ENCODE assay signal across 8 cellular contexts in the genomic region with DNA sequence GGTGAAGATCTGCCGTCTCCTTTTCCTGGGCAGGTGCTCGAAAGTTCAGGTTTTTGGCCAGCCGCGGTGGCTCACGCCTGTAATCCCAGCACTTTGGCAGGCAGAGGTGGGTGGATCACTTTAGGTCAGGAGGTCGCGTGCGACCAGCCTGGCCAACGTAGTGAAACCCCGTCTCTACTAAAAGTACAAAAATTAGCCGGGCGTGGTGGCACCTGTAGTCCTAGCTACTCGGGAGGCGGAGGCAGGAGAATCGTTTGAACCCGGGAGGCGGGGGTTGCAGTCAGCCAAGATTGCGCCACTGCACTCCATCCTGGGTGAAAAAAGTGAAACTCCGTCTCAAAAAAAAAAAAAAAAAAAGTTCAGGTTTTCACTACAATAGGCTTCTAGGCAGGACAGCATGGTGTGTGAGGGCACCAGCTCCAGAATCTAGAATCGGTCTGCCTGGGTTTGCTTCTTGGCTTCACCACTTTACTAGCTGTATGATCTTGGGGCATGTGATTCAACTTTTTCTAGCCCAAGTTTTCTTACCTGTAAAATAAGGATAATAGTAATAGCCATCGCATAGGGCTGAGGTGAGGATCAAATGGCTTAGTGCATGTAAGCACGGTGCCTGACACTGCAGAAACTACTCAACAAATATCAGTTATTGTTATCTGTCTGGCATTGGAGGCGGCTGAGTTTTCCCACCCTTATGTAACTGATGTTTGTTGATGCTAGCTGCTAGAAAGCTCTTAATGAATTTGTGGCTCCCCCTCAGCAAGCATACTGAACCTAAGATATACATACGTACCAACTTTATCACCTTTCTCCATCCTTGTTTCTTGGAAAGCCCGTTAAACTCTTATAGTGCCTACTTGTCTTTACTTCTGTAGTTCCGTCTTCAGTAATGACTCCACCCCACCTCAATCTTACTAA. TPM values are rescaled to one million over a fixed set of nuclear protein-coding genes. Genes with fewer than 3 reads are reported as not detected.
DNase-seq lines count a peak whose midpoint lies in the region; ATAC-seq and TF ChIP-seq lines count a peak whose summit lies in the region.

No MANE protein-coding gene starts in this region.

- peak; percentile 9 for DNase-seq in NCI-H748 (lab: John Stamatoyannopoulos, UW; ENCODE audit: unreplicated experiment)
- DNase-seq in NCI-H748 treated with DMSO at 0.1 percent for 48 hours (lab: John Stamatoyannopoulos, UW) = no peak
- no peak for DNase-seq in WTC11 (ENCODE audit: low spot score)
- DNase-seq in hepatocyte (ENCODE audit: low spot score) = no peak
- DNase-seq in stimulated activated effector memory CD8-positive, alpha-beta T cell treated with anti-CD3 and anti-CD28 coated beads, Interleukin-12 subunit alpha, Interleukin-12 subunit beta, amount 100 ng/mL, for 72 hours (ENCODE audit: low spot score in 2 of 2) = peak in 1 of 2 donors; percentile 60
- no peak for DNase-seq in CD1c-positive myeloid dendritic cell (ENCODE audit: extremely low spot score)
- no peak for DNase-seq in GM19238 (ENCODE audit: insufficient read length, low spot score)

- peaks cover 23% of the 10 kb centered on the region for H3K4me1 Mint-ChIP-seq in WTC11
- peaks cover 57% of the 10 kb centered on the region for H3K4me1 Mint-ChIP-seq in stimulated activated effector memory CD8-positive, alpha-beta T cell treated with anti-CD3 and anti-CD28 coated beads, Interleukin-12 subunit alpha, Interleukin-12 subunit beta, amount 100 ng/mL, for 72 hours

- peak overlapping the region; percentile 97 for H3K27ac Mint-ChIP-seq in WTC11
- peak overlapping the region; percentile 94 for H3K27ac Mint-ChIP-seq in stimulated activated effector memory CD8-positive, alpha-beta T cell treated with anti-CD3 and anti-CD28 coated beads, Interleukin-12 subunit alpha, Interleukin-12 subunit beta, amount 100 ng/mL, for 72 hours

- CTCF ChIA-PET in WTC11 (lab: Charles Lee) = interaction anchor here (0.7 to 2.3 kb wide), 4 partner anchors 13 to 353 kb away, joined by 3 to 6 read pairs (median 4); no protein-coding TSS in a partner anchor

- no peaks in the 10 kb centered on the region for H3K9me2 ChIP-seq in hepatocyte (replicated peaks; ENCODE audit: insufficient read depth)

- H3K4me1 ChIP-seq in hepatocyte (ENCODE audit: insufficient read depth) = peaks cover 21% of the 10 kb centered on the region

- H3K79me2 ChIP-seq in hepatocyte = peaks cover 63% of the 10 kb centered on the region

- no peaks in the 10 kb centered on the region for H3K27me3 Mint-ChIP-seq in WTC11 (ENCODE audit: low read depth)

- H3K4me2 ChIP-seq in hepatocyte = peak overlapping the region; percentile 89

- peaks cover 52% of the 10 kb centered on the region for H4K20me1 ChIP-seq in hepatocyte (ENCODE audit: insufficient read depth, poor library complexity, severe bottlenecking)

- peaks cover 21% of the 10 kb centered on the region for H3K36me3 Mint-ChIP-seq in WTC11
- peaks cover 68% of the 10 kb centered on the region for H3K36me3 Mint-ChIP-seq in stimulated activated effector memory CD8-positive, alpha-beta T cell treated with anti-CD3 and anti-CD28 coated beads, Interleukin-12 subunit alpha, Interleukin-12 subunit beta, amount 100 ng/mL, for 72 hours

- no peaks in the 10 kb centered on the region for H3K9me3 Mint-ChIP-seq in WTC11
- no peaks in the 10 kb centered on the region for H3K9me3 Mint-ChIP-seq in stimulated activated effector memory CD8-positive, alpha-beta T cell treated with anti-CD3 and anti-CD28 coated beads, Interleukin-12 subunit alpha, Interleukin-12 subunit beta, amount 100 ng/mL, for 72 hours

- no peaks in the 10 kb centered on the region for H3K9me3 ChIP-seq in hepatocyte (ENCODE audit: low read depth)

- POLR2A ChIA-PET in WTC11 (lab: Charles Lee) = interaction anchor here (0.7 kb wide), 2 partner anchors 212 to 346 kb away, joined by 4 to 7 read pairs; no protein-coding TSS in a partner anchor

- H3K4me3 ChIP-seq in hepatocyte = peak overlapping the region; percentile 92

- WGBS in hepatocyte (ENCODE audit: low lambda C conversion rate, missing lambda C conversion rate) = 76% methylated on average over 26 of the region's 26 CpGs

- TF ChIP-seq CTCF in WTC11 (IDR thresholded peaks at IDR 0.05) (no peak), hepatocyte (IDR thresholded peaks at IDR 0.05; ENCODE audit: poor library complexity) (no peak)

- H3K27ac ChIP-seq in hepatocyte = peak overlapping the region; percentile 98

- no peak for ATAC-seq in WTC11
- ATAC-seq in stimulated activated effector memory CD8-positive, alpha-beta T cell treated with anti-CD3 and anti-CD28 coated beads, Interleukin-12 subunit alpha, Interleukin-12 subunit beta, amount 100 ng/mL, for 72 hours = no peak
- ATAC-seq in HG03354 (IDR thresholded peaks at IDR 0.05; ENCODE audit: poor library complexity, severe bottlenecking, unreplicated experiment) = no peak

- H3K36me3 ChIP-seq in hepatocyte (replicated peaks; ENCODE audit: insufficient read depth, low read depth) = no peaks in the 10 kb centered on the region

- peak overlapping the region; percentile 96 for H3K4me3 Mint-ChIP-seq in WTC11
- peak overlapping the region; percentile 80 for H3K4me3 Mint-ChIP-seq in stimulated activated effector memory CD8-positive, alpha-beta T cell treated with anti-CD3 and anti-CD28 coated beads, Interleukin-12 subunit alpha, Interleukin-12 subunit beta, amount 100 ng/mL, for 72 hours

- no peak overlapping the region for H2AFZ ChIP-seq in hepatocyte

- H3K27me3 ChIP-seq in hepatocyte = no peaks in the 10 kb centered on the region

TF ChIP-seq in WTC11, 78 proteins besides CTCF, POLR2A, EP300 and RAD21:
- no peak for TF ChIP-seq NFE2L1 (CRISPR knock-in tag; IDR thresholded peaks at IDR 0.05)
- peak; percentile 51; the same call in 1 of the 2 replicates for TF ChIP-seq ZNF121 (CRISPR knock-in tag; IDR thresholded peaks at IDR 0.05)

RNA-seq across cellular contexts. Expression of gene PSMD12, which starts 1.3 kb away (rescaled TPM):
- 58.9 to 66.9 TPM (median 59.0 TPM) in 3 replicates for total RNA-seq in WTC11 (2021)
- total RNA-seq in hepatocyte = 27.1 and 28.4 TPM in 2 replicates
- polyA plus RNA-seq in hepatocyte = 62.8 and 65.3 TPM in 2 replicates

RNA-seq across cellular contexts. Expression of gene PITPNC1, which starts 12.0 kb away (rescaled TPM):
- total RNA-seq in WTC11 (2021) (36.9 to 42.0 TPM (median 39.8 TPM) in 3 replicates), hepatocyte (4.6 and 8.3 TPM in 2 replicates)
- 8.1 and 9.3 TPM in 2 replicates for polyA plus RNA-seq in hepatocyte
